In the genomic region with DNA sequence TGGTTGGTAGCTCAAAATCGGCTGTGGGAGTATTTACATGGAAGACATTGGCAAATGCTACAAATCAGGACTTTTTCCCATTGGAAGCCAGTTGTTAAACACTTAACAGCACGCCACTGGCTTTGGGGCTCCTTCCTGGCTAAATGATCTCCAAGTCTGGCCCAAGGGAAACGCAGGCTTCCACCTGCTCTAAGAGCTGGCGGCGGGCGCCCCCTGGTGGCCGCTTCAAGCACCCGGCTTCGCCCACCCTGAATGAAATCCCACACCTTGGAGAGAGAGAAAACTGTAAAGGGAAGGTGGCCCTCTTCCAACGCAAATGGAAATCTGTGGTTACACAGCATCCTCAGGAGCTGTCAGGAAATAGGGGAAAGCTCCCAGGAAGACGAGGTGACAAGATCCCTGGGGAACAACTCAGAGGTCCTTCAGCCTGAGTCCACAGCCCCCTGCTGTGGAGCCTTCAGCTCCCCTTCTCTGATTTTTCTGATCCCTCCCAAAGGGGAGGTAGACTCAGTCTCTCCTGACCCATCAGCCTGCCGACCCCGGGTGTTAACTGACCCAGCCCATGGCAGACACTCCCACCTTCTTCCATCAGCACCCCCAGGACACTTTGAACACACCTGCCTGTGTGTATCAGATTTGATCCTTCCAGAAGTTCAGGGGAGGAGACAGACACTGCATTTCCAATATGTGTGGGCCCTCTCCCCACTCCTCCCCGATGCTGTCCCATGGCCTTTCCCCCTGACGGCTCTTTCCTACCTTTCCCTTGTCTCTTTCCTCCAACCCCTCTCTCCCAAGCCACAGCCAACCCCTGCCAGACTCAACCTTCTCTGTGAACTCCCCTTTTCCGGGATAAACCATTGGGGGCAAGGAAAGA, we compare ENCODE assay signal across 1 cellular context.
TF ChIP-seq lines count a peak whose summit lies in the region.

No MANE protein-coding gene starts in this region.

TF ChIP-seq in HepG2, 621 proteins besides CTCF, POLR2A, EP300 and RAD21 (continues in another document):
- TF ChIP-seq SALL1 (CRISPR knock-in tag; IDR thresholded peaks at IDR 0.05) (peak; percentile 50; the same call in 1 of the 2 replicates), ZSCAN21 (CRISPR knock-in tag; IDR thresholded peaks at IDR 0.05; ENCODE audit: borderline replicate concordance) (no peak), KLF16 (CRISPR knock-in tag; IDR thresholded peaks at IDR 0.05) (peak in 1 of 2 experiments; percentile 53; a peak in 1 of 4 replicates), ZNF83 (CRISPR knock-in tag; IDR thresholded peaks at IDR 0.05; ENCODE audit: borderline replicate concordance) (no peak), STAG1 (CRISPR knock-in tag; IDR thresholded peaks at IDR 0.05) (peak; percentile 86), KDM2A (CRISPR knock-in tag; IDR thresholded peaks at IDR 0.05; ENCODE audit: borderline replicate concordance, low read depth) (peak; percentile 43; the same call in 1 of the 2 replicates), ZNF136 (CRISPR knock-in tag; IDR thresholded peaks at IDR 0.05; ENCODE audit: low read depth) (no peak), GFI1 (CRISPR knock-in tag; IDR thresholded peaks at IDR 0.05; ENCODE audit: borderline replicate concordance) (no peak), ZNF124 (CRISPR knock-in tag; IDR thresholded peaks at IDR 0.05) (no peak), ZNF235 (CRISPR knock-in tag; IDR thresholded peaks at IDR 0.05; ENCODE audit: borderline replicate concordance) (no peak), HHEX (CRISPR knock-in tag; IDR thresholded peaks at IDR 0.05) (no peak), PAX8 (CRISPR knock-in tag; IDR thresholded peaks at IDR 0.05; ENCODE audit: borderline replicate concordance) (no peak), SATB2 (CRISPR knock-in tag; IDR thresholded peaks at IDR 0.05) (no peak), PCBP1 (IDR thresholded peaks at IDR 0.05; ENCODE audit: borderline replicate concordance, low read depth, low read length) (no peak), ZNF256 (CRISPR knock-in tag; conservative IDR thresholded peaks at IDR 0.05) (no peak), ZNF773 (CRISPR knock-in tag; IDR thresholded peaks at IDR 0.05; ENCODE audit: borderline replicate concordance) (no peak), DR1 (CRISPR knock-in tag; IDR thresholded peaks at IDR 0.05) (no peak), NFYB (CRISPR knock-in tag; IDR thresholded peaks at IDR 0.05) (no peak), ZNF709 (CRISPR knock-in tag; IDR thresholded peaks at IDR 0.05) (no peak), ZNF335 (CRISPR knock-in tag; IDR thresholded peaks at IDR 0.05) (0 out of 2 replicates have a peak, but pooled peaks have one; percentile 66), GZF1 (CRISPR knock-in tag; IDR thresholded peaks at IDR 0.05) (peak; percentile 86; the same call in 1 of the 2 replicates), ZKSCAN8 (CRISPR knock-in tag; IDR thresholded peaks at IDR 0.05; ENCODE audit: borderline replicate concordance) (0 out of 2 replicates have a peak, but pooled peaks have one; percentile 24), XRCC5 (optimal IDR thresholded peaks at IDR 0.05; ENCODE audit: low read length) (peak; percentile 62), CEBPG (CRISPR knock-in tag; IDR thresholded peaks at IDR 0.05) (no peak), ZSCAN31 (CRISPR knock-in tag; IDR thresholded peaks at IDR 0.05; ENCODE audit: low read depth) (no peak), CHD4 (IDR thresholded peaks at IDR 0.05; ENCODE audit: borderline replicate concordance, low read length) (peak; percentile 40; the same call in 1 of the 2 replicates), TBX2 (CRISPR knock-in tag; IDR thresholded peaks at IDR 0.05; ENCODE audit: borderline replicate concordance) (peak; percentile 40; the same call in 1 of the 2 replicates), KDM5B (CRISPR knock-in tag; IDR thresholded peaks at IDR 0.05; ENCODE audit: borderline replicate concordance) (no peak), ERF (CRISPR knock-in tag; IDR thresholded peaks at IDR 0.05) (0 out of 2 replicates have a peak, but pooled peaks have one; percentile 31), YY1 (IDR thresholded peaks at IDR 0.05; ENCODE audit: insufficient read depth, insufficient replicate concordance, low read depth, low read length) (peak; percentile 38), CREB1 (IDR thresholded peaks at IDR 0.05) (no peak), CREB1 (CRISPR knock-in tag; IDR thresholded peaks at IDR 0.05) (no peak), MLLT10 (CRISPR knock-in tag; IDR thresholded peaks at IDR 0.05) (no peak), CC2D1A (CRISPR knock-in tag; IDR thresholded peaks at IDR 0.05) (no peak), MAZ (IDR thresholded peaks at IDR 0.05; ENCODE audit: borderline replicate concordance, low read depth, low read length) (no peak), MAZ (CRISPR knock-in tag; IDR thresholded peaks at IDR 0.05; ENCODE audit: low read depth) (0 out of 2 replicates have a peak, but pooled peaks have one; percentile 30), KAT2B (IDR thresholded peaks at IDR 0.05; ENCODE audit: borderline replicate concordance, low read depth, low read length) (no peak), ZNF253 (CRISPR knock-in tag; IDR thresholded peaks at IDR 0.05; ENCODE audit: borderline replicate concordance) (no peak), SMC3 (IDR thresholded peaks at IDR 0.05; ENCODE audit: low read length) (peak; percentile 69), PCBP2 (optimal IDR thresholded peaks at IDR 0.05; ENCODE audit: low read depth, low read length, poor library complexity, severe bottlenecking) (no peak), MED13 (CRISPR knock-in tag; IDR thresholded peaks at IDR 0.05) (no peak), SALL2 (CRISPR knock-in tag; IDR thresholded peaks at IDR 0.05) (0 out of 2 replicates have a peak, but pooled peaks have one; percentile 18)
- TF ChIP-seq, protein P1, sequence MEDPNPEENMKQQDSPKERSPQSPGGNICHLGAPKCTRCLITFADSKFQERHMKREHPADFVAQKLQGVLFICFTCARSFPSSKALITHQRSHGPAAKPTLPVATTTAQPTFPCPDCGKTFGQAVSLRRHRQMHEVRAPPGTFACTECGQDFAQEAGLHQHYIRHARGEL (CRISPR knock-in tag; IDR thresholded peaks at IDR 0.05), result no peak
- TF ChIP-seq, protein P2, sequence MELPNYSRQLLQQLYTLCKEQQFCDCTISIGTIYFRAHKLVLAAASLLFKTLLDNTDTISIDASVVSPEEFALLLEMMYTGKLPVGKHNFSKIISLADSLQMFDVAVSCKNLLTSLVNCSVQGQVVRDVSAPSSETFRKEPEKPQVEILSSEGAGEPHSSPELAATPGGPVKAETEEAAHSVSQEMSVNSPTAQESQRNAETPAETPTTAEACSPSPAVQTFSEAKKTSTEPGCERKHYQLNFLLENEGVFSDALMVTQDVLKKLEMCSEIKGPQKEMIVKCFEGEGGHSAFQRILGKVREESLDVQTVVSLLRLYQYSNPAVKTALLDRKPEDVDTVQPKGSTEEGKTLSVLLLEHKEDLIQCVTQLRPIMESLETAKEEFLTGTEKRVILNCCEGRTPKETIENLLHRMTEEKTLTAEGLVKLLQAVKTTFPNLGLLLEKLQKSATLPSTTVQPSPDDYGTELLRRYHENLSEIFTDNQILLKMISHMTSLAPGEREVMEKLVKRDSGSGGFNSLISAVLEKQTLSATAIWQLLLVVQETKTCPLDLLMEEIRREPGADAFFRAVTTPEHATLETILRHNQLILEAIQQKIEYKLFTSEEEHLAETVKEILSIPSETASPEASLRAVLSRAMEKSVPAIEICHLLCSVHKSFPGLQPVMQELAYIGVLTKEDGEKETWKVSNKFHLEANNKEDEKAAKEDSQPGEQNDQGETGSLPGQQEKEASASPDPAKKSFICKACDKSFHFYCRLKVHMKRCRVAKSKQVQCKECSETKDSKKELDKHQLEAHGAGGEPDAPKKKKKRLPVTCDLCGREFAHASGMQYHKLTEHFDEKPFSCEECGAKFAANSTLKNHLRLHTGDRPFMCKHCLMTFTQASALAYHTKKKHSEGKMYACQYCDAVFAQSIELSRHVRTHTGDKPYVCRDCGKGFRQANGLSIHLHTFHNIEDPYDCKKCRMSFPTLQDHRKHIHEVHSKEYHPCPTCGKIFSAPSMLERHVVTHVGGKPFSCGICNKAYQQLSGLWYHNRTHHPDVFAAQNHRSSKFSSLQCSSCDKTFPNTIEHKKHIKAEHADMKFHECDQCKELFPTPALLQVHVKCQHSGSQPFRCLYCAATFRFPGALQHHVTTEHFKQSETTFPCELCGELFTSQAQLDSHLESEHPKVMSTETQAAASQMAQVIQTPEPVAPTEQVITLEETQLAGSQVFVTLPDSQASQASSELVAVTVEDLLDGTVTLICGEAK (IDR thresholded peaks at IDR 0.05), result no peak
- TF ChIP-seq, protein P2 (CRISPR knock-in tag; IDR thresholded peaks at IDR 0.05), result peak; percentile 38; the same call in 1 of the 2 replicates
- TF ChIP-seq, protein P3, sequence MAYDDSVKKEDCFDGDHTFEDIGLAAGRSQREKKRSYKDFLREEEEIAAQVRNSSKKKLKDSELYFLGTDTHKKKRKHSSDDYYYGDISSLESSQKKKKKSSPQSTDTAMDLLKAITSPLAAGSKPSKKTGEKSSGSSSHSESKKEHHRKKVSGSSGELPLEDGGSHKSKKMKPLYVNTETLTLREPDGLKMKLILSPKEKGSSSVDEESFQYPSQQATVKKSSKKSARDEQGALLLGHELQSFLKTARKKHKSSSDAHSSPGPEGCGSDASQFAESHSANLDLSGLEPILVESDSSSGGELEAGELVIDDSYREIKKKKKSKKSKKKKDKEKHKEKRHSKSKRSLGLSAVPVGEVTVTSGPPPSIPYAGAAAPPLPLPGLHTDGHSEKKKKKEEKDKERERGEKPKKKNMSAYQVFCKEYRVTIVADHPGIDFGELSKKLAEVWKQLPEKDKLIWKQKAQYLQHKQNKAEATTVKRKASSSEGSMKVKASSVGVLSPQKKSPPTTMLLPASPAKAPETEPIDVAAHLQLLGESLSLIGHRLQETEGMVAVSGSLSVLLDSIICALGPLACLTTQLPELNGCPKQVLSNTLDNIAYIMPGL (CRISPR knock-in tag; IDR thresholded peaks at IDR 0.05; ENCODE audit: borderline replicate concordance in 1 of 2, low read depth in 1 of 2), result peak; percentile 49 to 51; a peak in 1 of 4 replicates
- TF ChIP-seq, protein P4, sequence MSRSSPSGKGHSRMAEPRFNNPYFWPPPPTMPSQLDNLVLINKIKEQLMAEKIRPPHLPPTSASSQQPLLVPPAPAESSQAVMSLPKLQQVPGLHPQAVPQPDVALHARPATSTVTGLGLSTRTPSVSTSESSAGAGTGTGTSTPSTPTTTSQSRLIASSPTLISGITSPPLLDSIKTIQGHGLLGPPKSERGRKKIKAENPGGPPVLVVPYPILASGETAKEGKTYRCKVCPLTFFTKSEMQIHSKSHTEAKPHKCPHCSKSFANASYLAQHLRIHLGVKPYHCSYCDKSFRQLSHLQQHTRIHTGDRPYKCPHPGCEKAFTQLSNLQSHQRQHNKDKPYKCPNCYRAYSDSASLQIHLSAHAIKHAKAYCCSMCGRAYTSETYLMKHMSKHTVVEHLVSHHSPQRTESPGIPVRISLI (CRISPR knock-in tag; IDR thresholded peaks at IDR 0.05; ENCODE audit: borderline replicate concordance), result no peak
- TF ChIP-seq, protein P5, sequence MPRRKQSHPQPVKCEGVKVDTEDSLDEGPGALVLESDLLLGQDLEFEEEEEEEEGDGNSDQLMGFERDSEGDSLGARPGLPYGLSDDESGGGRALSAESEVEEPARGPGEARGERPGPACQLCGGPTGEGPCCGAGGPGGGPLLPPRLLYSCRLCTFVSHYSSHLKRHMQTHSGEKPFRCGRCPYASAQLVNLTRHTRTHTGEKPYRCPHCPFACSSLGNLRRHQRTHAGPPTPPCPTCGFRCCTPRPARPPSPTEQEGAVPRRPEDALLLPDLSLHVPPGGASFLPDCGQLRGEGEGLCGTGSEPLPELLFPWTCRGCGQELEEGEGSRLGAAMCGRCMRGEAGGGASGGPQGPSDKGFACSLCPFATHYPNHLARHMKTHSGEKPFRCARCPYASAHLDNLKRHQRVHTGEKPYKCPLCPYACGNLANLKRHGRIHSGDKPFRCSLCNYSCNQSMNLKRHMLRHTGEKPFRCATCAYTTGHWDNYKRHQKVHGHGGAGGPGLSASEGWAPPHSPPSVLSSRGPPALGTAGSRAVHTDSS (CRISPR knock-in tag; conservative IDR thresholded peaks at IDR 0.05), result no peak
- TF ChIP-seq, protein P6, sequence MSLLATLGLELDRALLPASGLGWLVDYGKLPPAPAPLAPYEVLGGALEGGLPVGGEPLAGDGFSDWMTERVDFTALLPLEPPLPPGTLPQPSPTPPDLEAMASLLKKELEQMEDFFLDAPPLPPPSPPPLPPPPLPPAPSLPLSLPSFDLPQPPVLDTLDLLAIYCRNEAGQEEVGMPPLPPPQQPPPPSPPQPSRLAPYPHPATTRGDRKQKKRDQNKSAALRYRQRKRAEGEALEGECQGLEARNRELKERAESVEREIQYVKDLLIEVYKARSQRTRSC (CRISPR knock-in tag; IDR thresholded peaks at IDR 0.05; ENCODE audit: low read depth), result 0 out of 2 replicates have a peak, but pooled peaks have one; percentile 39
- TF ChIP-seq, protein P7, sequence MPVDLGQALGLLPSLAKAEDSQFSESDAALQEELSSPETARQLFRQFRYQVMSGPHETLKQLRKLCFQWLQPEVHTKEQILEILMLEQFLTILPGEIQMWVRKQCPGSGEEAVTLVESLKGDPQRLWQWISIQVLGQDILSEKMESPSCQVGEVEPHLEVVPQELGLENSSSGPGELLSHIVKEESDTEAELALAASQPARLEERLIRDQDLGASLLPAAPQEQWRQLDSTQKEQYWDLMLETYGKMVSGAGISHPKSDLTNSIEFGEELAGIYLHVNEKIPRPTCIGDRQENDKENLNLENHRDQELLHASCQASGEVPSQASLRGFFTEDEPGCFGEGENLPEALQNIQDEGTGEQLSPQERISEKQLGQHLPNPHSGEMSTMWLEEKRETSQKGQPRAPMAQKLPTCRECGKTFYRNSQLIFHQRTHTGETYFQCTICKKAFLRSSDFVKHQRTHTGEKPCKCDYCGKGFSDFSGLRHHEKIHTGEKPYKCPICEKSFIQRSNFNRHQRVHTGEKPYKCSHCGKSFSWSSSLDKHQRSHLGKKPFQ (CRISPR knock-in tag; IDR thresholded peaks at IDR 0.05; ENCODE audit: insufficient replicate concordance), result no peak
